12 cellular contexts compared by ENCODE assay signal in genomic region chr21:27269646-27270045, GRCh38.
A peak's percentile ranks its signal among the peaks of the same experiment; 100 is the strongest.
DNase-seq lines count a peak whose midpoint lies in the region; ATAC-seq and TF ChIP-seq lines count a peak whose summit lies in the region.
"Had no signal": no experiment of that assay in that cellular context is flagged by ENCODE, and none has a peak within 500 bp of the region (broad histone marks: within the 10 kb centered on the region; RNA-seq: fewer than 3 reads in every experiment).

No MANE protein-coding gene starts in this region.

- H3K27me3 ChIP-seq in suprapubic skin = no peaks in the 10 kb centered on the region
- H3K27me3 ChIP-seq: heart left ventricle had no signal

- H3K27ac ChIP-seq in suprapubic skin = peak overlapping the region; percentile 32
- H3K27ac ChIP-seq: heart left ventricle had no signal

- H3K4me3 Mint-ChIP-seq in HFFc6 = peak overlapping the region; percentile 58
- H3K4me3 Mint-ChIP-seq: activated CD4-positive, alpha-beta memory T cell treated with anti-CD3 and anti-CD28 coated beads for 36 hours had no signal

- no peaks in the 10 kb centered on the region; the same call in 1 of the 2 replicates for H3K9me3 Mint-ChIP-seq in HFFc6
- H3K9me3 Mint-ChIP-seq: activated CD4-positive, alpha-beta memory T cell treated with anti-CD3 and anti-CD28 coated beads for 36 hours had no signal

- no peaks in the 10 kb centered on the region for H3K4me1 ChIP-seq in suprapubic skin

- no peak for TF ChIP-seq EP300 in suprapubic skin (IDR thresholded peaks at IDR 0.05)

- peak overlapping the region; percentile 70 for H3K27ac Mint-ChIP-seq in HFFc6
- H3K27ac Mint-ChIP-seq: activated CD4-positive, alpha-beta memory T cell treated with anti-CD3 and anti-CD28 coated beads for 36 hours had no signal

- no peaks in the 10 kb centered on the region for H3K9me3 ChIP-seq in suprapubic skin
- H3K9me3 ChIP-seq: heart left ventricle had no signal

- no peak for TF ChIP-seq POLR2A in suprapubic skin (IDR thresholded peaks at IDR 0.05)

- H3K4me3 ChIP-seq in fibroblast of villous mesenchyme (ENCODE audit: low read depth, low read length) (no peak overlapping the region), suprapubic skin (no peak overlapping the region)
- H3K4me3 ChIP-seq: heart left ventricle had no signal

- H3K4me1 Mint-ChIP-seq in HFFc6 (ENCODE audit: low read depth) = peaks cover 39% of the 10 kb centered on the region

- DNase-seq in HFFc6 (peak; percentile 86), SIG-M5 (lab: John Stamatoyannopoulos, UW) (peak; percentile 18), fibroblast of villous mesenchyme (ENCODE audit: low read depth) (peak; percentile 93), suprapubic skin (ENCODE audit: low spot score in 2 of 2) (no peak), NCI-H2081 treated with DMSO at 0.1 percent for 48 hours (lab: John Stamatoyannopoulos, UW) (no peak), 8988T (no peak)
- DNase-seq: activated CD4-positive, alpha-beta memory T cell treated with anti-CD3 and anti-CD28 coated beads for 36 hours; aorta; heart left ventricle; NCI-H2029 treated with DMSO at 0.1 percent for 48 hours; stimulated activated CD4-positive, alpha-beta T cell treated with anti-CD3 and anti-CD28 coated beads, Interleukin-2, amount 100 ng/mL, for 24 hours had no signal

- H3K36me3 Mint-ChIP-seq in HFFc6 (ENCODE audit: low read depth) = peaks cover 15% of the 10 kb centered on the region
- H3K36me3 Mint-ChIP-seq: activated CD4-positive, alpha-beta memory T cell treated with anti-CD3 and anti-CD28 coated beads for 36 hours had no signal

- no peak for TF ChIP-seq CTCF in HFFc6 (IDR thresholded peaks at IDR 0.05)
- no peak for TF ChIP-seq CTCF in fibroblast of villous mesenchyme (IDR thresholded peaks at IDR 0.05; ENCODE audit: insufficient read depth, low read depth, low read length)
- TF ChIP-seq CTCF in suprapubic skin (IDR thresholded peaks at IDR 0.05) = no peak

- no peaks in the 10 kb centered on the region for H3K27me3 Mint-ChIP-seq in HFFc6 (ENCODE audit: insufficient read depth)
- H3K27me3 Mint-ChIP-seq: activated CD4-positive, alpha-beta memory T cell treated with anti-CD3 and anti-CD28 coated beads for 36 hours had no signal

- no peak for ATAC-seq in HG03095 (IDR thresholded peaks at IDR 0.05; ENCODE audit: unreplicated experiment)

- H3K36me3 ChIP-seq in suprapubic skin = no peaks in the 10 kb centered on the region
- H3K36me3 ChIP-seq: heart left ventricle had no signal

Comparison
In these comparisons a context has a peak if more than half of its experiments do, and no peak if none do; other contexts are left out.
1. DNase-seq: peak in HFFc6 (single experiment), SIG-M5 (single experiment) and fibroblast of villous mesenchyme (single experiment); none in suprapubic skin (0 of 2), NCI-H2081 treated with DMSO at 0.1 percent for 48 hours (single experiment) and 8988T (single experiment).